Comparison of ENCODE assay signal across 33 cellular contexts in genomic region chr3:26070854-26071253, GRCh38.
A peak's percentile ranks its signal among the peaks of the same experiment; 100 is the strongest.
DNase-seq lines count a peak whose midpoint lies in the region; ATAC-seq, FAIRE-seq and TF ChIP-seq lines count a peak whose summit lies in the region.
"Had no signal": no experiment of that assay in that cellular context is flagged by ENCODE, and none has a peak within 500 bp of the region (broad histone marks: within the 10 kb centered on the region; RNA-seq: fewer than 3 reads in every experiment).

No MANE protein-coding gene starts in this region.

- no peaks in the 10 kb centered on the region for H3K4me1 ChIP-seq in smooth muscle cell (ENCODE audit: low read depth)
- H3K4me1 ChIP-seq: A549; BE2C; BLaER1 treated with 17β-estradiol and CSF1 and Interleukin-3, amounts not matched to agents 10 nM and 100 nM had no signal

- no peaks in the 10 kb centered on the region for H4K20me1 ChIP-seq in smooth muscle cell (ENCODE audit: low read depth)
- H4K20me1 ChIP-seq: BLaER1; BLaER1 treated with 17β-estradiol and CSF1 and Interleukin-3, amounts not matched to agents 10 nM and 100 nM had no signal

- no peak for TF ChIP-seq CTCF in smooth muscle cell (IDR thresholded peaks at IDR 0.05; ENCODE audit: borderline replicate concordance, insufficient read depth, poor library complexity, severe bottlenecking)

- 42% methylated on average over 1 of the region's 1 CpG for WGBS in smooth muscle cell (ENCODE audit: low lambda C conversion rate)

- H3F3A ChIP-seq in smooth muscle cell (ENCODE audit: low read depth) = no peaks in the 10 kb centered on the region

- no peaks in the 10 kb centered on the region for H3K36me3 ChIP-seq in smooth muscle cell (ENCODE audit: low read depth)
- H3K36me3 ChIP-seq in MG63 = no peaks in the 10 kb centered on the region
- H3K36me3 ChIP-seq: BE2C; BLaER1; BLaER1 treated with 17β-estradiol and CSF1 and Interleukin-3, amounts not matched to agents 10 nM and 100 nM had no signal

- peak overlapping the region; percentile 17 for H3K4me2 ChIP-seq in smooth muscle cell
- H3K4me2 ChIP-seq: A549; BLaER1; BLaER1 treated with 17β-estradiol and CSF1 and Interleukin-3, amounts not matched to agents 10 nM and 100 nM had no signal

- no peak overlapping the region for H2AFZ ChIP-seq in smooth muscle cell (ENCODE audit: low read depth)

- H3K79me2 ChIP-seq in smooth muscle cell (ENCODE audit: low read depth) = no peaks in the 10 kb centered on the region

- H3K4me1 Mint-ChIP-seq in activated T-helper 17 cell treated with anti-CD3 and anti-CD28 coated beads, Interleukin-2, amount 50 U/mL, for 72 hours = no peaks in the 10 kb centered on the region
- H3K4me1 Mint-ChIP-seq: B cell; CD14-positive monocyte; CD4-positive, alpha-beta memory T cell; CD4-positive, CD25-positive, alpha-beta regulatory T cell; CD8-positive, alpha-beta memory T cell had no signal

- H3K9me3 Mint-ChIP-seq in activated T-helper 17 cell treated with anti-CD3 and anti-CD28 coated beads, Interleukin-2, amount 50 U/mL, for 72 hours = no peaks in the 10 kb centered on the region
- H3K9me3 Mint-ChIP-seq: CD4-positive, alpha-beta T cell; CD8-positive, alpha-beta memory T cell; CD8-positive, alpha-beta T cell had no signal

- no peaks in the 10 kb centered on the region for H3K9me3 ChIP-seq in smooth muscle cell (replicated peaks; ENCODE audit: low read depth)
- H3K9me3 ChIP-seq in MG63 = no peaks in the 10 kb centered on the region
- H3K9me3 ChIP-seq: A549, BE2C, BLaER1, Caco-2 had no signal

- H3K27ac ChIP-seq in smooth muscle cell (ENCODE audit: low read depth) = no peak overlapping the region
- H3K27ac ChIP-seq: 22Rv1; A549; BLaER1; BLaER1 treated with 17β-estradiol and CSF1 and Interleukin-3, amounts not matched to agents 10 nM and 100 nM; C4-2B had no signal

- H3K27ac Mint-ChIP-seq in activated T-helper 17 cell treated with anti-CD3 and anti-CD28 coated beads, Interleukin-2, amount 50 U/mL, for 72 hours = no peak overlapping the region
- H3K27ac Mint-ChIP-seq: B cell; CD14-positive monocyte; CD4-positive, alpha-beta memory T cell; CD4-positive, alpha-beta T cell; CD4-positive, CD25-positive, alpha-beta regulatory T cell; CD8-positive, alpha-beta memory T cell; CD8-positive, alpha-beta T cell had no signal

- peak; percentile 88 for FAIRE-seq in endometrium (lab: Jason Lieb, UNC)
- FAIRE-seq: A204.1, A549, D721Med had no signal

- DNase-seq in smooth muscle cell (lab: John Stamatoyannopoulos, UW; ENCODE audit: unreplicated experiment) (no peak), MG63 (no peak)
- DNase-seq: 8988T; ACHN; AML-193; BE2C; C1 segment of cervical spinal cord; Caco-2; Calu3; CD4-positive, alpha-beta memory T cell; CD4-positive, alpha-beta T cell; CD4-positive, CD25-positive, alpha-beta regulatory T cell; CD8-positive, alpha-beta memory T cell; CD8-positive, alpha-beta T cell; COR-L47; DMS 273 treated with DMSO at 0.1 percent for 48 hours; DMS153; DMS53; DMS79; DMS79 treated with DMSO at 0.1 percent for 48 hours; DND-41; EL had no signal

- H3K4me3 ChIP-seq in smooth muscle cell = no peak overlapping the region
- H3K4me3 ChIP-seq in MG63 = no peak overlapping the region
- H3K4me3 ChIP-seq: A549; BLaER1; BLaER1 treated with 17β-estradiol and CSF1 and Interleukin-3, amounts not matched to agents 10 nM and 100 nM had no signal

- no peak overlapping the region for H3K9ac ChIP-seq in smooth muscle cell (ENCODE audit: low read depth)
- H3K9ac ChIP-seq: BLaER1; BLaER1 treated with 17β-estradiol and CSF1 and Interleukin-3, amounts not matched to agents 10 nM and 100 nM had no signal

- H3K36me3 Mint-ChIP-seq in activated T-helper 17 cell treated with anti-CD3 and anti-CD28 coated beads, Interleukin-2, amount 50 U/mL, for 72 hours (ENCODE audit: low read depth) = no peaks in the 10 kb centered on the region
- H3K36me3 Mint-ChIP-seq: CD14-positive monocyte; CD4-positive, alpha-beta memory T cell; CD4-positive, CD25-positive, alpha-beta regulatory T cell; CD8-positive, alpha-beta memory T cell; CD8-positive, alpha-beta T cell had no signal

- no peaks in the 10 kb centered on the region for H3K27me3 ChIP-seq in smooth muscle cell (ENCODE audit: low read depth)
- H3K27me3 ChIP-seq in MG63 = no peaks in the 10 kb centered on the region
- H3K27me3 ChIP-seq: BE2C; BLaER1; BLaER1 treated with 17β-estradiol and CSF1 and Interleukin-3, amounts not matched to agents 10 nM and 100 nM had no signal

- ATAC-seq in activated T-helper 17 cell treated with anti-CD3 and anti-CD28 coated beads, Interleukin-2, amount 50 U/mL, for 72 hours (replicated peaks) = no peak
- ATAC-seq: A549; CD8-positive, alpha-beta T cell had no signal

- peaks cover 3% of the 10 kb centered on the region for H3K27me3 Mint-ChIP-seq in activated T-helper 17 cell treated with anti-CD3 and anti-CD28 coated beads, Interleukin-2, amount 50 U/mL, for 72 hours
- H3K27me3 Mint-ChIP-seq: B cell; CD4-positive, alpha-beta memory T cell; CD4-positive, alpha-beta T cell; CD4-positive, CD25-positive, alpha-beta regulatory T cell; CD8-positive, alpha-beta memory T cell had no signal

- H3K4me3 Mint-ChIP-seq in activated T-helper 17 cell treated with anti-CD3 and anti-CD28 coated beads, Interleukin-2, amount 50 U/mL, for 72 hours = no peak overlapping the region
- H3K4me3 Mint-ChIP-seq: B cell; CD14-positive monocyte; CD4-positive, alpha-beta memory T cell; CD4-positive, alpha-beta T cell; CD4-positive, CD25-positive, alpha-beta regulatory T cell; CD8-positive, alpha-beta memory T cell; CD8-positive, alpha-beta T cell had no signal
